8 cellular contexts compared by ENCODE assay signal in the genomic region with DNA sequence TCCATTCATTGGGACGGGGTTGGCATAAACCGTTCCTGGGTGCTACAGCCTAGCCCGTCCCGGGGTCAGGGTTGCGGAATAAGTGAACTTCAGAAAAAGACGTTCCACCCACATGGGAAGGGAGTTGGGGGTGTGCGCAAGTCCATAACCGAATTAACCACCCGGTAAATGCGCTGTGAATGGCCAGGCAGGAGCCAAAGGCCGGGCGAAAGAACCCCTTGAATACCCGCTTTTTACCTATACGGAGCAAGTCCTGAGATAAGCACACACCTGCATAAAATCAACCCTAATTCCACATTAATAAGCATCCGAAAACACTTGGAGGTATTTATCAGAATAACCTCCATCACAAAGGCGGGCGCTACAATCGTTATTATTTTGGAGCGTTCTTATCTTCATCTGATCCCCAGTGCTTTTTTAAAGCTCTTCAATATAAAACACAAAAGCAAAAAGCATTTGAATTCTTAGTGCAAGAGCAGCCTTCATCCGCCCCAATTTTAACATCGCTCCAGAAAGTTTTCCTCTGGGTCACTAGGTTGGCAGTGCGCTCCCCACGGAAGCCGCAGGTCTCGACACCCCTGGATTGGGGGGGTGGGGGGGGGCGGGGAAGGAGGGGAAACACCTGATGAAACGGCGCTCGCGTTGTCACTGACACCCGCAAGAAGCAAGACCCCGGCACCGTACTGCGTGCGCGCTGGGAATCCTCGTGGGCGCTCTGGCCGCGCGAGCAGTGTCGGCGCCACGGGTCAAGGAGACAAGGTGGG. TPM values are rescaled to one million over a fixed set of nuclear protein-coding genes. Genes with fewer than 3 reads are reported as not detected.
DNase-seq lines count a peak whose midpoint lies in the region; ATAC-seq, FAIRE-seq and TF ChIP-seq lines count a peak whose summit lies in the region.

No MANE protein-coding gene starts in this region.

- CTCF ChIA-PET in activated CD8-positive, alpha-beta T cell treated with anti-CD3 and anti-CD28 coated beads for 36 hours (lab: Charles Lee): interaction anchor here (1.0 kb wide), 1 partner anchor 8 kb away, joined by 4 read pairs; no protein-coding TSS in a partner anchor

- no peaks in the 10 kb centered on the region for H3K9me3 ChIP-seq in kidney (ENCODE audit: control insufficient read depth in 1 of 2, low read length in 2 of 2)
- no peaks in the 10 kb centered on the region for H3K9me3 ChIP-seq in tibial artery

- no peaks in the 10 kb centered on the region for H3K36me3 ChIP-seq in kidney (ENCODE audit: control insufficient read depth in 1 of 2, insufficient read depth in 2 of 2, low read length in 2 of 2)
- no peaks in the 10 kb centered on the region for H3K36me3 ChIP-seq in tibial artery

- no peak for ATAC-seq in activated CD8-positive, alpha-beta T cell treated with anti-CD3 and anti-CD28 coated beads for 36 hours

- H3K27me3 Mint-ChIP-seq in activated T-cell treated with anti-CD3 and anti-CD28 coated beads, Interleukin-2, amount 50 U/mL, for 24 hours: peaks cover 73% of the 10 kb centered on the region
- H3K27me3 Mint-ChIP-seq in activated CD8-positive, alpha-beta T cell treated with anti-CD3 and anti-CD28 coated beads for 36 hours: peaks cover 50% of the 10 kb centered on the region

- H3K36me3 Mint-ChIP-seq in activated T-cell treated with anti-CD3 and anti-CD28 coated beads, Interleukin-2, amount 50 U/mL, for 24 hours (ENCODE audit: low read depth): peaks cover 2% of the 10 kb centered on the region
- H3K36me3 Mint-ChIP-seq in activated CD8-positive, alpha-beta T cell treated with anti-CD3 and anti-CD28 coated beads for 36 hours (ENCODE audit: low read depth): no peaks in the 10 kb centered on the region

- no peak for TF ChIP-seq CTCF in activated CD8-positive, alpha-beta T cell treated with anti-CD3 and anti-CD28 coated beads for 36 hours (IDR thresholded peaks at IDR 0.05)
- TF ChIP-seq CTCF in kidney (IDR thresholded peaks at IDR 0.05; ENCODE audit: borderline replicate concordance, extremely low read depth, insufficient read depth) (no peak), tibial artery (IDR thresholded peaks at IDR 0.05) (no peak)

- no peaks in the 10 kb centered on the region for H3K9me3 Mint-ChIP-seq in activated T-cell treated with anti-CD3 and anti-CD28 coated beads, Interleukin-2, amount 50 U/mL, for 24 hours
- no peaks in the 10 kb centered on the region for H3K9me3 Mint-ChIP-seq in activated CD8-positive, alpha-beta T cell treated with anti-CD3 and anti-CD28 coated beads for 36 hours

- H3K4me3 Mint-ChIP-seq in activated T-cell treated with anti-CD3 and anti-CD28 coated beads, Interleukin-2, amount 50 U/mL, for 24 hours: peak overlapping the region; percentile 67
- peak overlapping the region; percentile 83 for H3K4me3 Mint-ChIP-seq in activated CD8-positive, alpha-beta T cell treated with anti-CD3 and anti-CD28 coated beads for 36 hours

- H3K4me3 ChIP-seq in kidney (ENCODE audit: low read length in 2 of 2) (peak overlapping the region; percentile 42 to 97), tibial artery (peak overlapping the region; percentile 83 to 90)

- peaks cover 31% of the 10 kb centered on the region for H3K4me1 Mint-ChIP-seq in activated T-cell treated with anti-CD3 and anti-CD28 coated beads, Interleukin-2, amount 50 U/mL, for 24 hours (ENCODE audit: low read depth)
- peaks cover 22% of the 10 kb centered on the region for H3K4me1 Mint-ChIP-seq in activated CD8-positive, alpha-beta T cell treated with anti-CD3 and anti-CD28 coated beads for 36 hours (ENCODE audit: low read depth)

- H3K27ac Mint-ChIP-seq in activated T-cell treated with anti-CD3 and anti-CD28 coated beads, Interleukin-2, amount 50 U/mL, for 24 hours: no peak overlapping the region
- H3K27ac Mint-ChIP-seq in activated CD8-positive, alpha-beta T cell treated with anti-CD3 and anti-CD28 coated beads for 36 hours: no peak overlapping the region

- POLR2A ChIA-PET in activated CD8-positive, alpha-beta T cell treated with anti-CD3 and anti-CD28 coated beads for 36 hours (lab: Charles Lee): no interaction called here

- peaks cover 8 to 12% of the 10 kb centered on the region in 2 donors for H3K4me1 ChIP-seq in kidney (ENCODE audit: control insufficient read depth in 1 of 2, insufficient read depth in 1 of 2, low read depth in 1 of 2, low read length in 2 of 2)
- H3K4me1 ChIP-seq in tibial artery: peaks cover 0 to 40% (median 33%) of the 10 kb centered on the region in 4 donors

- FAIRE-seq in kidney (lab: Jason Lieb, UNC): no peak

- DNase-seq in activated T-cell treated with anti-CD3 and anti-CD28 coated beads, Interleukin-2, amount 50 U/mL, for 24 hours: no peak
- no peak for DNase-seq in activated T-cell treated with anti-CD3 and anti-CD28 coated beads, Interleukin-2, amount 50 U/mL, for 1 hour
- no peak for DNase-seq in activated CD8-positive, alpha-beta T cell treated with anti-CD3 and anti-CD28 coated beads for 36 hours
- no peak for DNase-seq in kidney
- no peak for DNase-seq in tibial artery
- no peak for DNase-seq in HCEC 1CT
- DNase-seq in NCI-H146 (lab: John Stamatoyannopoulos, UW): no peak
- no peak for DNase-seq in DMS153 (lab: John Stamatoyannopoulos, UW)

- intact Hi-C loops in activated CD8-positive, alpha-beta T cell treated with anti-CD3 and anti-CD28 coated beads for 36 hours (cut with micrococcal nuclease): no loop called here
- intact Hi-C loops in kidney (cut with DNase I) (no loop called here), tibial artery (cut with DNase I; ENCODE audit: low total_unique reads) (no loop called here)

- H3K27me3 ChIP-seq in tibial artery: peaks cover 0 to 58% of the 10 kb centered on the region in 2 donors

- H3K9ac ChIP-seq in kidney (ENCODE audit: low read length in 2 of 2): no peak overlapping the region

- H3K27ac ChIP-seq in kidney (ENCODE audit: low read depth in 2 of 2, low read length in 2 of 2) (no peak overlapping the region), tibial artery (no peak overlapping the region)

RNA-seq across cellular contexts. Expression of gene SATB2, which starts 1.2 kb away (rescaled TPM):
- total RNA-seq in activated CD8-positive, alpha-beta T cell treated with anti-CD3 and anti-CD28 coated beads for 36 hours: under 1 TPM in 1 of 2 experiments, not detected in 1; 0.14 TPM
- total RNA-seq in kidney: 17.5 TPM
- 1.3 TPM for polyA plus RNA-seq in kidney (ENCODE audit: insufficient read depth, low read depth, low replicate concordance)

Comparison
In these comparisons a context has a peak if more than half of its experiments do, and no peak if none do; other contexts are left out.
1. RNA of gene SATB2, which starts 1.2 kb away (total RNA-seq): 17.5 TPM in kidney (single experiment); 0.14 TPM in activated CD8-positive, alpha-beta T cell treated with anti-CD3 and anti-CD28 coated beads for 36 hours; every median in the first group is over 10 times any median in the second.